1 cellular context compared by ENCODE assay signal in the genomic region with DNA sequence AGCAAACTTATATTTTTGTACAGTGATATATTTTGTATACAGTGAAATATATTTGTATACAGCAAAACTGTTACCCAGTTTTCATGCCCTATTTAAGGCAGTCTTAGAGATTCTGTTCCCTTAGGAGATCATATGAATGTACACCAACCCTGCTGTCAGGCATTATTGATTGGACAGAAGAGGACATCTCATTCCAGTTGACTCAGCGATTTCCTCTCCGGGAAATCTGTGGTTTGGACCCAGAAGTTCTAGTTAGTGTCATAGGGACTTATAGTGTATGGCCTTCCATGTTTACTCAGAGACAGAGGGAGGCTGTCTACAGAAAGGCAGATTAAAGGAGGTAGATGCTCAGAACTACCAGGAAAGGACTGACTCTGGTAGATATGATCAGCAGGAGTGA.
TF ChIP-seq lines count a peak whose summit lies in the region.

No MANE protein-coding gene starts in this region.

TF ChIP-seq in K562, 482 proteins besides CTCF, POLR2A, EP300 and RAD21 (continued from another document and continues in another):
- TF ChIP-seq, protein P1, sequence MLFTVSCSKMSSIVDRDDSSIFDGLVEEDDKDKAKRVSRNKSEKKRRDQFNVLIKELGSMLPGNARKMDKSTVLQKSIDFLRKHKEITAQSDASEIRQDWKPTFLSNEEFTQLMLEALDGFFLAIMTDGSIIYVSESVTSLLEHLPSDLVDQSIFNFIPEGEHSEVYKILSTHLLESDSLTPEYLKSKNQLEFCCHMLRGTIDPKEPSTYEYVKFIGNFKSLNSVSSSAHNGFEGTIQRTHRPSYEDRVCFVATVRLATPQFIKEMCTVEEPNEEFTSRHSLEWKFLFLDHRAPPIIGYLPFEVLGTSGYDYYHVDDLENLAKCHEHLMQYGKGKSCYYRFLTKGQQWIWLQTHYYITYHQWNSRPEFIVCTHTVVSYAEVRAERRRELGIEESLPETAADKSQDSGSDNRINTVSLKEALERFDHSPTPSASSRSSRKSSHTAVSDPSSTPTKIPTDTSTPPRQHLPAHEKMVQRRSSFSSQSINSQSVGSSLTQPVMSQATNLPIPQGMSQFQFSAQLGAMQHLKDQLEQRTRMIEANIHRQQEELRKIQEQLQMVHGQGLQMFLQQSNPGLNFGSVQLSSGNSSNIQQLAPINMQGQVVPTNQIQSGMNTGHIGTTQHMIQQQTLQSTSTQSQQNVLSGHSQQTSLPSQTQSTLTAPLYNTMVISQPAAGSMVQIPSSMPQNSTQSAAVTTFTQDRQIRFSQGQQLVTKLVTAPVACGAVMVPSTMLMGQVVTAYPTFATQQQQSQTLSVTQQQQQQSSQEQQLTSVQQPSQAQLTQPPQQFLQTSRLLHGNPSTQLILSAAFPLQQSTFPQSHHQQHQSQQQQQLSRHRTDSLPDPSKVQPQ (CRISPR knock-in tag; IDR thresholded peaks at IDR 0.05; ENCODE audit: borderline replicate concordance) = no peak
- TF ChIP-seq, protein P2, sequence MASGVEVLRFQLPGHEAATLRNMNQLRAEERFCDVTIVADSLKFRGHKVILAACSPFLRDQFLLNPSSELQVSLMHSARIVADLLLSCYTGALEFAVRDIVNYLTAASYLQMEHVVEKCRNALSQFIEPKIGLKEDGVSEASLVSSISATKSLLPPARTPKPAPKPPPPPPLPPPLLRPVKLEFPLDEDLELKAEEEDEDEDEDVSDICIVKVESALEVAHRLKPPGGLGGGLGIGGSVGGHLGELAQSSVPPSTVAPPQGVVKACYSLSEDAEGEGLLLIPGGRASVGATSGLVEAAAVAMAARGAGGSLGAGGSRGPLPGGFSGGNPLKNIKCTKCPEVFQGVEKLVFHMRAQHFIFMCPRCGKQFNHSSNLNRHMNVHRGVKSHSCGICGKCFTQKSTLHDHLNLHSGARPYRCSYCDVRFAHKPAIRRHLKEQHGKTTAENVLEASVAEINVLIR (CRISPR knock-in tag; IDR thresholded peaks at IDR 0.05) = no peak
- TF ChIP-seq ZNF282 (CRISPR knock-in tag; IDR thresholded peaks at IDR 0.05) (no peak), HOXB6 (CRISPR knock-in tag; IDR thresholded peaks at IDR 0.05; ENCODE audit: borderline replicate concordance) (no peak), SP1 (CRISPR knock-in tag; IDR thresholded peaks at IDR 0.05) (no peak), ZBED1 (IDR thresholded peaks at IDR 0.05) (no peak), JUN (IDR thresholded peaks at IDR 0.05; ENCODE audit: borderline replicate concordance, low read depth, low read length) (no peak), JUN (CRISPR knock-in tag; IDR thresholded peaks at IDR 0.05; ENCODE audit: borderline replicate concordance) (no peak), MEIS2 (IDR thresholded peaks at IDR 0.05; ENCODE audit: partially characterized antibody) (peak; percentile 41), C11orf30 (IDR thresholded peaks at IDR 0.05; ENCODE audit: low read depth) (peak; percentile 87; the same call in 1 of the 2 replicates), POLR3G (IDR thresholded peaks at IDR 0.05; ENCODE audit: extremely low read depth, insufficient read length, insufficient replicate concordance) (no peak), NFE2 (IDR thresholded peaks at IDR 0.05; ENCODE audit: low read depth) (no peak), TRIM28 (IDR thresholded peaks at IDR 0.05) (no peak), MAFF (IDR thresholded peaks at IDR 0.05; ENCODE audit: low read length) (peak; percentile 75), ADNP (tag; IDR thresholded peaks at IDR 0.05) (no peak), RCOR1 (IDR thresholded peaks at IDR 0.05; ENCODE audit: borderline replicate concordance in 1 of 2, low read depth in 2 of 2, low read length in 2 of 2) (0 out of 4 replicates have a peak, but pooled peaks of 1 of the 2 experiments have one; percentile 19), MAFK (IDR thresholded peaks at IDR 0.05; ENCODE audit: low read length) (peak; percentile 74), ZKSCAN1 (IDR thresholded peaks at IDR 0.05; ENCODE audit: low read depth, low read length) (no peak), ZNF436 (CRISPR knock-in tag; IDR thresholded peaks at IDR 0.05) (no peak), ZNF830 (CRISPR knock-in tag; IDR thresholded peaks at IDR 0.05) (no peak), SRSF7 (optimal IDR thresholded peaks at IDR 0.05; ENCODE audit: low read depth, low read length) (no peak), MAFG (tag; conservative IDR thresholded peaks at IDR 0.05) (peak; percentile 80), RB1 (IDR thresholded peaks at IDR 0.05; ENCODE audit: low read depth) (no peak), TCF7 (IDR thresholded peaks at IDR 0.05; ENCODE audit: borderline replicate concordance) (no peak)
- TF ChIP-seq, protein P3, sequence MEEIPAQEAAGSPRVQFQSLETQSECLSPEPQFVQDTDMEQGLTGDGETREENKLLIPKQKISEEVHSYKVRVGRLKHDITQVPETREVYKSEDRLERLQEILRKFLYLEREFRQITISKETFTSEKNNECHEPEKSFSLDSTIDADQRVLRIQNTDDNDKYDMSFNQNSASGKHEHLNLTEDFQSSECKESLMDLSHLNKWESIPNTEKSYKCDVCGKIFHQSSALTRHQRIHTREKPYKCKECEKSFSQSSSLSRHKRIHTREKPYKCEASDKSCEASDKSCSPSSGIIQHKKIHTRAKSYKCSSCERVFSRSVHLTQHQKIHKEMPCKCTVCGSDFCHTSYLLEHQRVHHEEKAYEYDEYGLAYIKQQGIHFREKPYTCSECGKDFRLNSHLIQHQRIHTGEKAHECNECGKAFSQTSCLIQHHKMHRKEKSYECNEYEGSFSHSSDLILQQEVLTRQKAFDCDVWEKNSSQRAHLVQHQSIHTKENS (CRISPR knock-in tag; IDR thresholded peaks at IDR 0.05) = no peak
- TF ChIP-seq, protein P4, sequence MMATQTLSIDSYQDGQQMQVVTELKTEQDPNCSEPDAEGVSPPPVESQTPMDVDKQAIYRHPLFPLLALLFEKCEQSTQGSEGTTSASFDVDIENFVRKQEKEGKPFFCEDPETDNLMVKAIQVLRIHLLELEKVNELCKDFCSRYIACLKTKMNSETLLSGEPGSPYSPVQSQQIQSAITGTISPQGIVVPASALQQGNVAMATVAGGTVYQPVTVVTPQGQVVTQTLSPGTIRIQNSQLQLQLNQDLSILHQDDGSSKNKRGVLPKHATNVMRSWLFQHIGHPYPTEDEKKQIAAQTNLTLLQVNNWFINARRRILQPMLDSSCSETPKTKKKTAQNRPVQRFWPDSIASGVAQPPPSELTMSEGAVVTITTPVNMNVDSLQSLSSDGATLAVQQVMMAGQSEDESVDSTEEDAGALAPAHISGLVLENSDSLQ (IDR thresholded peaks at IDR 0.05) = no peak
- TF ChIP-seq, protein P5, sequence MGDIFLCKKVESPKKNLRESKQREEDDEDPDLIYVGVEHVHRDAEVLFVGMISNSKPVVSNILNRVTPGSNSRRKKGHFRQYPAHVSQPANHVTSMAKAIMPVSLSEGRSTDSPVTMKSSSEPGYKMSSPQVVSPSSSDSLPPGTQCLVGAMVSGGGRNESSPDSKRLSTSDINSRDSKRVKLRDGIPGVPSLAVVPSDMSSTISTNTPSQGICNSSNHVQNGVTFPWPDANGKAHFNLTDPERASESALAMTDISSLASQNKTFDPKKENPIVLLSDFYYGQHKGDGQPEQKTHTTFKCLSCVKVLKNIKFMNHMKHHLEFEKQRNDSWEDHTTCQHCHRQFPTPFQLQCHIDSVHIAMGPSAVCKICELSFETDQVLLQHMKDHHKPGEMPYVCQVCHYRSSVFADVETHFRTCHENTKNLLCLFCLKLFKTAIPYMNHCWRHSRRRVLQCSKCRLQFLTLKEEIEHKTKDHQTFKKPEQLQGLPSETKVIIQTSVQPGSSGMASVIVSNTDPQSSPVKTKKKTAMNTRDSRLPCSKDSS (IDR thresholded peaks at IDR 0.05; ENCODE audit: low read depth, partially characterized antibody) = no peak
- TF ChIP-seq, protein P6, sequence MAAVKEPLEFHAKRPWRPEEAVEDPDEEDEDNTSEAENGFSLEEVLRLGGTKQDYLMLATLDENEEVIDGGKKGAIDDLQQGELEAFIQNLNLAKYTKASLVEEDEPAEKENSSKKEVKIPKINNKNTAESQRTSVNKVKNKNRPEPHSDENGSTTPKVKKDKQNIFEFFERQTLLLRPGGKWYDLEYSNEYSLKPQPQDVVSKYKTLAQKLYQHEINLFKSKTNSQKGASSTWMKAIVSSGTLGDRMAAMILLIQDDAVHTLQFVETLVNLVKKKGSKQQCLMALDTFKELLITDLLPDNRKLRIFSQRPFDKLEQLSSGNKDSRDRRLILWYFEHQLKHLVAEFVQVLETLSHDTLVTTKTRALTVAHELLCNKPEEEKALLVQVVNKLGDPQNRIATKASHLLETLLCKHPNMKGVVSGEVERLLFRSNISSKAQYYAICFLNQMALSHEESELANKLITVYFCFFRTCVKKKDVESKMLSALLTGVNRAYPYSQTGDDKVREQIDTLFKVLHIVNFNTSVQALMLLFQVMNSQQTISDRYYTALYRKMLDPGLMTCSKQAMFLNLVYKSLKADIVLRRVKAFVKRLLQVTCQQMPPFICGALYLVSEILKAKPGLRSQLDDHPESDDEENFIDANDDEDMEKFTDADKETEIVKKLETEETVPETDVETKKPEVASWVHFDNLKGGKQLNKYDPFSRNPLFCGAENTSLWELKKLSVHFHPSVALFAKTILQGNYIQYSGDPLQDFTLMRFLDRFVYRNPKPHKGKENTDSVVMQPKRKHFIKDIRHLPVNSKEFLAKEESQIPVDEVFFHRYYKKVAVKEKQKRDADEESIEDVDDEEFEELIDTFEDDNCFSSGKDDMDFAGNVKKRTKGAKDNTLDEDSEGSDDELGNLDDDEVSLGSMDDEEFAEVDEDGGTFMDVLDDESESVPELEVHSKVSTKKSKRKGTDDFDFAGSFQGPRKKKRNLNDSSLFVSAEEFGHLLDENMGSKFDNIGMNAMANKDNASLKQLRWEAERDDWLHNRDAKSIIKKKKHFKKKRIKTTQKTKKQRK (IDR thresholded peaks at IDR 0.05; ENCODE audit: borderline replicate concordance, low read depth, low read length) = no peak
- TF ChIP-seq, protein P7, sequence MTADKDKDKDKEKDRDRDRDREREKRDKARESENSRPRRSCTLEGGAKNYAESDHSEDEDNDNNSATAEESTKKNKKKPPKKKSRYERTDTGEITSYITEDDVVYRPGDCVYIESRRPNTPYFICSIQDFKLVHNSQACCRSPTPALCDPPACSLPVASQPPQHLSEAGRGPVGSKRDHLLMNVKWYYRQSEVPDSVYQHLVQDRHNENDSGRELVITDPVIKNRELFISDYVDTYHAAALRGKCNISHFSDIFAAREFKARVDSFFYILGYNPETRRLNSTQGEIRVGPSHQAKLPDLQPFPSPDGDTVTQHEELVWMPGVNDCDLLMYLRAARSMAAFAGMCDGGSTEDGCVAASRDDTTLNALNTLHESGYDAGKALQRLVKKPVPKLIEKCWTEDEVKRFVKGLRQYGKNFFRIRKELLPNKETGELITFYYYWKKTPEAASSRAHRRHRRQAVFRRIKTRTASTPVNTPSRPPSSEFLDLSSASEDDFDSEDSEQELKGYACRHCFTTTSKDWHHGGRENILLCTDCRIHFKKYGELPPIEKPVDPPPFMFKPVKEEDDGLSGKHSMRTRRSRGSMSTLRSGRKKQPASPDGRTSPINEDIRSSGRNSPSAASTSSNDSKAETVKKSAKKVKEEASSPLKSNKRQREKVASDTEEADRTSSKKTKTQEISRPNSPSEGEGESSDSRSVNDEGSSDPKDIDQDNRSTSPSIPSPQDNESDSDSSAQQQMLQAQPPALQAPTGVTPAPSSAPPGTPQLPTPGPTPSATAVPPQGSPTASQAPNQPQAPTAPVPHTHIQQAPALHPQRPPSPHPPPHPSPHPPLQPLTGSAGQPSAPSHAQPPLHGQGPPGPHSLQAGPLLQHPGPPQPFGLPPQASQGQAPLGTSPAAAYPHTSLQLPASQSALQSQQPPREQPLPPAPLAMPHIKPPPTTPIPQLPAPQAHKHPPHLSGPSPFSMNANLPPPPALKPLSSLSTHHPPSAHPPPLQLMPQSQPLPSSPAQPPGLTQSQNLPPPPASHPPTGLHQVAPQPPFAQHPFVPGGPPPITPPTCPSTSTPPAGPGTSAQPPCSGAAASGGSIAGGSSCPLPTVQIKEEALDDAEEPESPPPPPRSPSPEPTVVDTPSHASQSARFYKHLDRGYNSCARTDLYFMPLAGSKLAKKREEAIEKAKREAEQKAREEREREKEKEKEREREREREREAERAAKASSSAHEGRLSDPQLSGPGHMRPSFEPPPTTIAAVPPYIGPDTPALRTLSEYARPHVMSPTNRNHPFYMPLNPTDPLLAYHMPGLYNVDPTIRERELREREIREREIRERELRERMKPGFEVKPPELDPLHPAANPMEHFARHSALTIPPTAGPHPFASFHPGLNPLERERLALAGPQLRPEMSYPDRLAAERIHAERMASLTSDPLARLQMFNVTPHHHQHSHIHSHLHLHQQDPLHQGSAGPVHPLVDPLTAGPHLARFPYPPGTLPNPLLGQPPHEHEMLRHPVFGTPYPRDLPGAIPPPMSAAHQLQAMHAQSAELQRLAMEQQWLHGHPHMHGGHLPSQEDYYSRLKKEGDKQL (CRISPR knock-in tag; IDR thresholded peaks at IDR 0.05; ENCODE audit: borderline replicate concordance) = no peak
- TF ChIP-seq, protein P8, sequence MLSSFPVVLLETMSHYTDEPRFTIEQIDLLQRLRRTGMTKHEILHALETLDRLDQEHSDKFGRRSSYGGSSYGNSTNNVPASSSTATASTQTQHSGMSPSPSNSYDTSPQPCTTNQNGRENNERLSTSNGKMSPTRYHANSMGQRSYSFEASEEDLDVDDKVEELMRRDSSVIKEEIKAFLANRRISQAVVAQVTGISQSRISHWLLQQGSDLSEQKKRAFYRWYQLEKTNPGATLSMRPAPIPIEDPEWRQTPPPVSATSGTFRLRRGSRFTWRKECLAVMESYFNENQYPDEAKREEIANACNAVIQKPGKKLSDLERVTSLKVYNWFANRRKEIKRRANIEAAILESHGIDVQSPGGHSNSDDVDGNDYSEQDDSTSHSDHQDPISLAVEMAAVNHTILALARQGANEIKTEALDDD (IDR thresholded peaks at IDR 0.05) = peak; percentile 39; the same call in 1 of the 2 replicates
- TF ChIP-seq, protein P9, sequence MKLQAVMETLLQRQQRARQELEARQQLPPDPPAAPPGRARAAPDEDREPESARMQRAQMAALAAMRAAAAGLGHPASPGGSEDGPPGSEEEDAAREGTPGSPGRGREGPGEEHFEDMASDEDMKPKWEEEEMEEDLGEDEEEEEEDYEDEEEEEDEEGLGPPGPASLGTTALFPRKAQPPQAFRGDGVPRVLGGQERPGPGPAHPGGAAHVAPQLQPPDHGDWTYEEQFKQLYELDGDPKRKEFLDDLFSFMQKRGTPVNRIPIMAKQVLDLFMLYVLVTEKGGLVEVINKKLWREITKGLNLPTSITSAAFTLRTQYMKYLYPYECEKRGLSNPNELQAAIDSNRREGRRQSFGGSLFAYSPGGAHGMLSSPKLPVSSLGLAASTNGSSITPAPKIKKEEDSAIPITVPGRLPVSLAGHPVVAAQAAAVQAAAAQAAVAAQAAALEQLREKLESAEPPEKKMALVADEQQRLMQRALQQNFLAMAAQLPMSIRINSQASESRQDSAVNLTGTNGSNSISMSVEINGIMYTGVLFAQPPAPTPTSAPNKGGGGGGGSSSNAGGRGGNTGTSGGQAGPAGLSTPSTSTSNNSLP (IDR thresholded peaks at IDR 0.05; ENCODE audit: borderline replicate concordance, low read depth, low read length) = no peak
- TF ChIP-seq, protein P10, sequence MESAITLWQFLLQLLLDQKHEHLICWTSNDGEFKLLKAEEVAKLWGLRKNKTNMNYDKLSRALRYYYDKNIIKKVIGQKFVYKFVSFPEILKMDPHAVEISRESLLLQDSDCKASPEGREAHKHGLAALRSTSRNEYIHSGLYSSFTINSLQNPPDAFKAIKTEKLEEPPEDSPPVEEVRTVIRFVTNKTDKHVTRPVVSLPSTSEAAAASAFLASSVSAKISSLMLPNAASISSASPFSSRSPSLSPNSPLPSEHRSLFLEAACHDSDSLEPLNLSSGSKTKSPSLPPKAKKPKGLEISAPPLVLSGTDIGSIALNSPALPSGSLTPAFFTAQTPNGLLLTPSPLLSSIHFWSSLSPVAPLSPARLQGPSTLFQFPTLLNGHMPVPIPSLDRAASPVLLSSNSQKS (CRISPR knock-in tag; IDR thresholded peaks at IDR 0.05) = no peak
